8 cellular contexts compared by ENCODE assay signal in genomic region chr2:237026981-237027711, GRCh38. TPM values are rescaled to one million over a fixed set of nuclear protein-coding genes. Genes with fewer than 3 reads are reported as not detected.
DNase-seq lines count a peak whose midpoint lies in the region; ATAC-seq and TF ChIP-seq lines count a peak whose summit lies in the region.

No MANE protein-coding gene starts in this region.

- no peaks in the 10 kb centered on the region for H3K9me3 ChIP-seq in colonic mucosa

- no peak overlapping the region for H3K9ac ChIP-seq in colonic mucosa (ENCODE audit: low read depth in 2 of 2, low read length in 2 of 2)

- H3K27ac ChIP-seq in 22Rv1 (no peak overlapping the region), colonic mucosa (no peak overlapping the region)

- DNase-seq in NCI-H187 (lab: John Stamatoyannopoulos, UW) (peak; percentile 38 to 50), T-helper 9 cell (peak; percentile 34), colonic mucosa (peak; percentile 71), left kidney (ENCODE audit: low read depth, low spot score) (peak; percentile 89)
- peak in 2 of 3 experiments; percentile 3 to 33 for DNase-seq in stimulated activated CD4-positive, alpha-beta T cell treated with anti-CD3 and anti-CD28 coated beads, TNF-alpha, amount 100 ng/mL, for 24 hours (ENCODE audit: low read depth in 3 of 3)

- TF ChIP-seq CTCF in 22Rv1 (IDR thresholded peaks at IDR 0.05) (peak; percentile 84), GM12873 (IDR thresholded peaks at IDR 0.05; ENCODE audit: insufficient read depth, low read depth, low read length, missing control alignments) (peak; percentile 71), colonic mucosa (IDR thresholded peaks at IDR 0.05) (peak; percentile 80)

- H3K4me3 ChIP-seq in colonic mucosa, result no peak overlapping the region

- H3K27me3 ChIP-seq in colonic mucosa, result no peaks in the 10 kb centered on the region

- no peaks in the 10 kb centered on the region for H3K36me3 ChIP-seq in colonic mucosa

- intact Hi-C loops in colonic mucosa (cut with DNase I), result loop anchor here (2.0 kb wide), 1 partner anchor 514 kb away; no protein-coding TSS in a partner anchor

- no peak for ATAC-seq in HG02623 (IDR thresholded peaks at IDR 0.05; ENCODE audit: unreplicated experiment)

- H3K4me1 ChIP-seq in colonic mucosa, result no peaks in the 10 kb centered on the region

RNA-seq across cellular contexts. Expression of gene COPS8, which starts 58.5 kb away (rescaled TPM):
- total RNA-seq in colonic mucosa, result 10 to 100 TPM; 28.2 to 28.4 TPM

Comparison
In these comparisons a context has a peak if more than half of its experiments do, and no peak if none do; other contexts are left out.
1. DNase-seq: peak in every context shown above with its lines; median percentile 89 in left kidney; 71 in colonic mucosa; 44 in NCI-H187; 34 in T-helper 9 cell; 18 in stimulated activated CD4-positive, alpha-beta T cell treated with anti-CD3 and anti-CD28 coated beads, TNF-alpha, amount 100 ng/mL, for 24 hours.